ENCODE assay signal across 10 cellular contexts in the genomic region with DNA sequence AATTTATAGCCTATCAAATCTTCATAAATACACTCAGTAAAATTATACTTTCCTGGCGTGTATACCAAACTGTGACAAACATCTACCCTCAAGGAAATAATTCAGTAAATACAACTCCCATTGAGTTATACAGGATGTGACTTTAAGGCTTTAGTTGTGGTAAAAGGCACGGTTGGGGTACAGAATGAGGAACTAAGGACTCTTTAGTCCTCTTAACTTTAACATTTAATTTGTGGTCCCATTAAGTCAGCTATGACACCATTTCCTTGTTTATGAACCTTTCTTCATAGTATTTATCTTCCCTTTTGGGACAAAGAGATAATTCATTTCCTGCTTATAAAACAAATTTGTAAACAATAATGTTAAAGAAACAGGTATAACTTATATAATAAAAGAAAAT. TPM values are rescaled to one million over a fixed set of nuclear protein-coding genes. Genes with fewer than 3 reads are reported as not detected.
DNase-seq lines count a peak whose midpoint lies in the region; ATAC-seq and TF ChIP-seq lines count a peak whose summit lies in the region.
"Had no signal": no experiment of that assay in that cellular context is flagged by ENCODE, and none has a peak within 500 bp of the region (broad histone marks: within the 10 kb centered on the region; RNA-seq: fewer than 3 reads in every experiment).

No MANE protein-coding gene starts in this region.

- peaks cover 3% of the 10 kb centered on the region for H3K9me3 ChIP-seq in endodermal cell (ENCODE audit: control insufficient read depth, low read length)

- H3K27me3 Mint-ChIP-seq in naive B cell, result no peaks in the 10 kb centered on the region
- no peaks in the 10 kb centered on the region for H3K27me3 Mint-ChIP-seq in endodermal cell (ENCODE audit: insufficient read depth)
- no peaks in the 10 kb centered on the region for H3K27me3 Mint-ChIP-seq in nephron progenitor cell (ENCODE audit: low read depth, poor library complexity)

- no peaks in the 10 kb centered on the region for H3K27me3 ChIP-seq in endodermal cell (ENCODE audit: control insufficient read depth, insufficient read depth, low read length, poor library complexity, severe bottlenecking)

- H3K4me1 Mint-ChIP-seq in naive B cell (peaks cover 9 to 15% (median 13%) of the 10 kb centered on the region in 3 donors), endodermal cell (peaks cover 8% of the 10 kb centered on the region), nephron progenitor cell (no peaks in the 10 kb centered on the region)
- H3K4me1 Mint-ChIP-seq: natural killer cell had no signal

- ATAC-seq in GM18870 (IDR thresholded peaks at IDR 0.05; ENCODE audit: unreplicated experiment) (peak; percentile 65), HG02938 (IDR thresholded peaks at IDR 0.05; ENCODE audit: unreplicated experiment) (peak; percentile 87), naive B cell (ENCODE audit: low read depth in 2 of 2) (peak; percentile 90 to 98), GM21576 (IDR thresholded peaks at IDR 0.05; ENCODE audit: unreplicated experiment) (no peak)

- H3K36me3 ChIP-seq in endodermal cell (ENCODE audit: control insufficient read depth, insufficient read depth, low read length), result peaks cover 14% of the 10 kb centered on the region

- H3K4me3 Mint-ChIP-seq in naive B cell, result no peak overlapping the region
- H3K4me3 Mint-ChIP-seq in endodermal cell, result no peak overlapping the region
- H3K4me3 Mint-ChIP-seq in nephron progenitor cell, result no peak overlapping the region
- H3K4me3 Mint-ChIP-seq: natural killer cell had no signal

- H3K4me1 ChIP-seq in endodermal cell (ENCODE audit: control insufficient read depth, insufficient read depth, low read length), result no peaks in the 10 kb centered on the region

- H3K9me3 Mint-ChIP-seq in naive B cell (no peaks in the 10 kb centered on the region), endodermal cell (peaks cover under 1% of the 10 kb centered on the region), nephron progenitor cell (no peaks in the 10 kb centered on the region)
- H3K9me3 Mint-ChIP-seq: natural killer cell had no signal

- H3K36me3 Mint-ChIP-seq in naive B cell (peaks cover 2 to 3% of the 10 kb centered on the region in 2 donors), endodermal cell (ENCODE audit: low read depth) (peaks cover 25% of the 10 kb centered on the region), nephron progenitor cell (ENCODE audit: low read depth) (peaks cover 43% of the 10 kb centered on the region)

- H3K4me3 ChIP-seq in endodermal cell (ENCODE audit: low read length), result no peak overlapping the region
- H3K4me3 ChIP-seq: smooth muscle cell had no signal

- no peak overlapping the region for H3K27ac ChIP-seq in endodermal cell (ENCODE audit: low read depth, low read length)

- WGBS in endodermal cell (ENCODE audit: insufficient coverage in 1 of 2, insufficient read length in 1 of 2), 2 experiments, result 97% methylated on average over 2 of the region's 2 CpGs; no CpG with 5 or more reads in 1 of the 2 experiments

- H3K9ac ChIP-seq in endodermal cell (ENCODE audit: extremely low read depth, low read length, poor library complexity, severe bottlenecking), result no peak overlapping the region

- peak; percentile 47 for DNase-seq in NAMALWA (ENCODE audit: low spot score)
- DNase-seq in naive B cell, result peak; percentile 17
- DNase-seq in endodermal cell, result no peak
- no peak for DNase-seq in nephron progenitor cell
- DNase-seq: natural killer cell, NCI-H526 treated with DMSO at 0.1 percent for 48 hours had no signal

- TF ChIP-seq CTCF in endodermal cell (conservative IDR thresholded peaks at IDR 0.05) (no peak), nephron progenitor cell (IDR thresholded peaks at IDR 0.05) (no peak)

- H3K27ac Mint-ChIP-seq in naive B cell, result no peak overlapping the region
- H3K27ac Mint-ChIP-seq in endodermal cell, result no peak overlapping the region
- H3K27ac Mint-ChIP-seq in nephron progenitor cell, result no peak overlapping the region
- H3K27ac Mint-ChIP-seq: natural killer cell had no signal

RNA-seq across cellular contexts. Expression of a gene that starts 30.2 kb away (rescaled TPM):
- 1 to 10 TPM; 4.0 to 8.4 (median 5.6) TPM for polyA plus RNA-seq in naive B cell (ENCODE audit: low read depth in 6 of 6)
- 10 to 100 TPM; 35.0 to 40.6 TPM for total RNA-seq in endodermal cell
- polyA plus RNA-seq in endodermal cell (2013, experiment 1 of 2), result 39.7 TPM
- 39.5 TPM for polyA plus RNA-seq in endodermal cell (2013, experiment 2 of 2)

RNA-seq across cellular contexts. Expression of a gene that starts 30.6 kb away (rescaled TPM):
- 10 to 100 TPM; 36.3 to 51.1 (median 46.1) TPM for polyA plus RNA-seq in naive B cell (ENCODE audit: low read depth in 6 of 6)
- 100 to 1,000 TPM in 1 of 2 donors, 10 to 100 TPM in 1; 97.5 to 139 TPM for total RNA-seq in endodermal cell
- polyA plus RNA-seq in endodermal cell (2013, experiment 1 of 2), result 180 TPM
- 174 TPM for polyA plus RNA-seq in endodermal cell (2013, experiment 2 of 2)

Comparison
In these comparisons a context has a peak if more than half of its experiments do, and no peak if none do; other contexts are left out.
1. DNase-seq: peak in NAMALWA (single experiment) and naive B cell (single experiment); none in endodermal cell (single experiment) and nephron progenitor cell (single experiment).